In the genomic region with DNA sequence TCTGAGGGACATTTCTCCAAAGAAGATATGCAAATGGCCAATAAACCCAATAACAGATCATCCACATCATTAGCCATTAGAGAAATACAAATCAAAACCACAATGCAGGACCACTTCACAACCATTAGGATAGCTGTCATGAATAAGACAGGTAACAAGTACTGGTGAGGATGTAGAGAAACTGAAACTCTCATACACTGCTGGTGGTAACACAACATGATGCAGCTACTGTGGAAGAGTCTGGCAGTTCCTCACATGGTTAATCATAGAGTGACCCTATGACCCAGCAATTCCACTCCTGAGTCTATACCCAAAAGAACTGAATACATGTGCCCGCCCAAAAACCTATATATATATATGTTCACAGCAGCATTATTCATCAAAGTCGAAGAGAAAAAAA, we compare ENCODE assay signal across 28 cellular contexts. TPM values are rescaled to one million over a fixed set of nuclear protein-coding genes. Genes with fewer than 3 reads are reported as not detected.
"Had no signal": no experiment of that assay in that cellular context is flagged by ENCODE, and none has a peak within 500 bp of the region (broad histone marks: within the 10 kb centered on the region; RNA-seq: fewer than 3 reads in every experiment).

No MANE protein-coding gene starts in this region.

- H3K9me3 ChIP-seq: esophagus muscularis mucosa, gastroesophageal sphincter, heart left ventricle, left lung, ovary, psoas muscle, spleen, stomach, testis, tibial artery, uterus had no signal

- H3K36me3 ChIP-seq: esophagus muscularis mucosa, gastroesophageal sphincter, heart left ventricle, left lung, ovary, tibial artery, uterus had no signal

- DNase-seq: effector CD8-positive, alpha-beta T cell; foreskin keratinocyte; heart left ventricle; kidney; left lung; mesendoderm; midbrain; natural killer cell; occipital lobe; ovary; posterior cingulate gyrus; psoas muscle; right cardiac atrium; spleen; stimulated activated CD4-positive, alpha-beta T cell treated with anti-CD3 and anti-CD28 coated beads, Interleukin-4, amount 100 ng/mL, for 4 hours; stomach; testis; tibial artery; uterus had no signal

- H3K4me1 ChIP-seq: esophagus muscularis mucosa, gastroesophageal sphincter, heart left ventricle, left lung, psoas muscle, stomach, testis, tibial artery, uterus had no signal

- H3K27me3 ChIP-seq: esophagus muscularis mucosa, foreskin keratinocyte, heart left ventricle, hepatocyte, left lung, ovary, spleen, stomach, testis, uterus had no signal

- H3K4me3 Mint-ChIP-seq: dendritic cell treated with granulocyte-macrophage colony-stimulating factor and Interleukin-4, amounts not matched to agents 40 ng/mL and 50 ng/mL, for 4 days; natural killer cell; stimulated activated memory B cell treated with anti-CD40 and anti-IgM and Interleukin-4, amounts not matched to agents 10 μg/mL and 1 μg/mL and 100 μg/mL, for 72 hours; type B pancreatic cell had no signal

- H3K36me3 Mint-ChIP-seq: natural killer cell, type B pancreatic cell had no signal

- H3K4me1 Mint-ChIP-seq: natural killer cell; stimulated activated memory B cell treated with anti-CD40 and anti-IgM and Interleukin-4, amounts not matched to agents 10 μg/mL and 1 μg/mL and 100 μg/mL, for 72 hours had no signal

- H3K27ac ChIP-seq: esophagus muscularis mucosa, foreskin keratinocyte, gastroesophageal sphincter, heart left ventricle, hepatocyte, left lung, ovary, psoas muscle, skin epidermis, spleen, stomach, testis, tibial artery, uterus had no signal

- H3K27ac Mint-ChIP-seq: dendritic cell treated with granulocyte-macrophage colony-stimulating factor and Interleukin-4, amounts not matched to agents 40 ng/mL and 50 ng/mL, for 4 days; natural killer cell; stimulated activated memory B cell treated with anti-CD40 and anti-IgM and Interleukin-4, amounts not matched to agents 10 μg/mL and 1 μg/mL and 100 μg/mL, for 72 hours; type B pancreatic cell had no signal

- ATAC-seq: foreskin keratinocyte; gastroesophageal sphincter; heart left ventricle; left lung; natural killer cell; psoas muscle; right cardiac atrium; stimulated activated memory B cell treated with anti-CD40 and anti-IgM and Interleukin-4, amounts not matched to agents 10 μg/mL and 1 μg/mL and 100 μg/mL, for 72 hours had no signal

- H3K4me3 ChIP-seq: esophagus muscularis mucosa, gastroesophageal sphincter, heart left ventricle, hepatocyte, left lung, ovary, psoas muscle, skin epidermis, spleen, stomach, testis, tibial artery, uterus had no signal

- H3K9me3 Mint-ChIP-seq: dendritic cell treated with granulocyte-macrophage colony-stimulating factor and Interleukin-4, amounts not matched to agents 40 ng/mL and 50 ng/mL, for 4 days; natural killer cell; stimulated activated memory B cell treated with anti-CD40 and anti-IgM and Interleukin-4, amounts not matched to agents 10 μg/mL and 1 μg/mL and 100 μg/mL, for 72 hours; type B pancreatic cell had no signal

- FAIRE-seq: colon, endothelial cell of umbilical vein, kidney had no signal

- H3K27me3 Mint-ChIP-seq: dendritic cell treated with granulocyte-macrophage colony-stimulating factor and Interleukin-4, amounts not matched to agents 40 ng/mL and 50 ng/mL, for 4 days; stimulated activated memory B cell treated with anti-CD40 and anti-IgM and Interleukin-4, amounts not matched to agents 10 μg/mL and 1 μg/mL and 100 μg/mL, for 72 hours; type B pancreatic cell had no signal

RNA-seq across cellular contexts. Expression of a gene that starts 39.0 kb away (rescaled TPM):
- total RNA-seq: endothelial cell of umbilical vein had no signal
